ENCODE assay signal across 15 cellular contexts in the genomic region with DNA sequence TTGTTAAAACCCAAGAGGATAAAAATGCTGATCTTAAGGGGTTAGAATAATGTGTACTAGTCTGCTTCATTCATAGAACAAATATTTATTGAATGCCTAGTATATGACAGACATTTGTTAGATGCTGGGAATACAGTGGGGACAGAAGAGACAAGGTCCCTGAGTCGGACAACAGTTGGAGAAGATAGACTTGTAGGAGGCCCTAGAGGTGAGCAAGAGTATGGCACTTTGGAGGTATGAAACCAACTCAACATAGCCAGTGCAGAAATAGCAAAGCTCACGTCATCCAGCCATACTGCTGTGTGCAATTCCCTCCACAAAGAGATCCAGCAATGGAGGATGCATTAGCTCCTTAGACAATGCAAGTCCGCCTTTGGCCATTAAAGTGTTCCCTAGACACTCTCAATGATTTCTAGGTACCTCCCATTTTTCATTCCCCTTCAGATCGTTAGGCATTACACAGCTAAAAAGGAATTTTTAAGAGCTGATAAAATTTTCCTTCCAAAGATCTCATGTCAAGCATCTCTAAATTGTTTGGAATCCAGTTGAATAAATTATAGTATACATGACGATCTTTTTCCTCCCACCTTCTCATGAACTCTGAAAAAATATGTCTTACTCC.
DNase-seq lines count a peak whose midpoint lies in the region; ATAC-seq, FAIRE-seq and TF ChIP-seq lines count a peak whose summit lies in the region.
"Had no signal": no experiment of that assay in that cellular context is flagged by ENCODE, and none has a peak within 500 bp of the region (broad histone marks: within the 10 kb centered on the region; RNA-seq: fewer than 3 reads in every experiment).

No MANE protein-coding gene starts in this region.

- DNase-seq in DND-41 (no peak), HFF-Myc (ENCODE audit: extremely low read depth, low read depth) (no peak), SK-MEL-5 (ENCODE audit: low read depth, low spot score) (peak; percentile 50), mesendoderm (peak; percentile 40), GM19239 (ENCODE audit: insufficient read length, low spot score) (no peak), gastrocnemius medialis (no peak), posterior cingulate gyrus (no peak)
- DNase-seq: amniotic stem cell; dorsolateral prefrontal cortex; left lung; NCI-H2227 treated with DMSO at 0.1 percent for 48 hours; stimulated activated CD4-positive, alpha-beta T cell treated with anti-CD3 and anti-CD28 coated beads, Interleukin-12 subunit alpha, Interleukin-12 subunit beta, amount 100 ng/mL, for 4 hours had no signal

- no peak overlapping the region for H3K23ac ChIP-seq in mesendoderm (ENCODE audit: low read length)

- no peaks in the 10 kb centered on the region for H3K27me3 ChIP-seq in DND-41 (ENCODE audit: insufficient read depth, low read length, poor library complexity)
- H3K27me3 ChIP-seq in mesendoderm (ENCODE audit: insufficient read depth, low read length, poor library complexity) = no peaks in the 10 kb centered on the region
- no peaks in the 10 kb centered on the region for H3K27me3 ChIP-seq in gastrocnemius medialis
- H3K27me3 ChIP-seq: left lung, SJSA1 had no signal

- peak; percentile 29 for TF ChIP-seq CTCF in DND-41 (IDR thresholded peaks at IDR 0.05; ENCODE audit: borderline replicate concordance, extremely low read depth, low read length, poor library complexity, severe bottlenecking)
- TF ChIP-seq CTCF in HFF-Myc (IDR thresholded peaks at IDR 0.05; ENCODE audit: low read depth, low read length, missing control alignments) = peak; percentile 8
- no peak for TF ChIP-seq CTCF in gastrocnemius medialis (IDR thresholded peaks at IDR 0.05 in 4 of 5, conservative IDR thresholded peaks at IDR 0.05 in 1 of 5)

- no peaks in the 10 kb centered on the region for H4K20me1 ChIP-seq in DND-41 (ENCODE audit: insufficient read depth, low read length)

- no peak overlapping the region for H2BK120ac ChIP-seq in mesendoderm (ENCODE audit: low read depth, low read length)

- no peaks in the 10 kb centered on the region for H3K36me3 ChIP-seq in DND-41 (ENCODE audit: insufficient read depth, low read length)
- no peaks in the 10 kb centered on the region for H3K36me3 ChIP-seq in mesendoderm (ENCODE audit: control insufficient read depth, insufficient read depth, low read length)
- no peaks in the 10 kb centered on the region for H3K36me3 ChIP-seq in gastrocnemius medialis
- H3K36me3 ChIP-seq: left lung, SJSA1, thoracic aorta had no signal

- H3K79me2 ChIP-seq in DND-41 (ENCODE audit: insufficient read depth, low read length) = no peaks in the 10 kb centered on the region
- H3K79me2 ChIP-seq in mesendoderm (ENCODE audit: control insufficient read depth, insufficient read depth, low read length) = no peaks in the 10 kb centered on the region

- H3K4ac ChIP-seq in mesendoderm (ENCODE audit: low read depth, low read length) = no peak overlapping the region

- H3K79me1 ChIP-seq in mesendoderm (ENCODE audit: low read length) = no peaks in the 10 kb centered on the region

- H3K4me1 ChIP-seq in DND-41 (ENCODE audit: insufficient read depth, low read length) (no peaks in the 10 kb centered on the region), mesendoderm (ENCODE audit: control insufficient read depth, low read depth, low read length) (peaks cover 1% of the 10 kb centered on the region), gastrocnemius medialis (no peaks in the 10 kb centered on the region)
- H3K4me1 ChIP-seq: left lung, SJSA1 had no signal

- H2AK5ac ChIP-seq in mesendoderm (ENCODE audit: low read length) = no peak overlapping the region

- no peak for FAIRE-seq in GM19239 (lab: Jason Lieb, UNC)

- H3K9ac ChIP-seq in DND-41 (ENCODE audit: low read depth, low read length) (no peak overlapping the region), mesendoderm (ENCODE audit: low read length) (no peak overlapping the region)

- no peak for TF ChIP-seq POLR2A in gastrocnemius medialis (IDR thresholded peaks at IDR 0.05)

- H3K27ac ChIP-seq in DND-41 (ENCODE audit: low read length) (no peak overlapping the region), mesendoderm (ENCODE audit: low read depth, low read length) (no peak overlapping the region), gastrocnemius medialis (no peak overlapping the region)
- H3K27ac ChIP-seq: dorsolateral prefrontal cortex, left lung, SJSA1, thoracic aorta had no signal

- in situ Hi-C loops in SK-MEL-5 (cut with HindIII; ENCODE audit: low pct_unique_long_range_greater_than_20kb, low sequenced_read_pairs) (no loop called here), gastrocnemius medialis (cut with MboI; ENCODE audit: low sequenced_read_pairs in 4 of 4) (no loop called here)

- WGBS in mesendoderm (ENCODE audit: extremely low coverage, insufficient coverage, low lambda C conversion rate) = no CpG with 5 or more reads among the region's 5 CpGs

- no peak overlapping the region for H3K4me2 ChIP-seq in DND-41 (ENCODE audit: insufficient read depth, low read length)
- no peak overlapping the region for H3K4me2 ChIP-seq in mesendoderm (ENCODE audit: low read length)

- H2BK15ac ChIP-seq in mesendoderm (replicated peaks; ENCODE audit: low read depth) = no peak overlapping the region

- H3K9me3 ChIP-seq in DND-41 (ENCODE audit: insufficient read depth, low read length, severe bottlenecking) (no peaks in the 10 kb centered on the region), gastrocnemius medialis (no peaks in the 10 kb centered on the region)
- H3K9me3 ChIP-seq: thoracic aorta had no signal

- H2AFZ ChIP-seq in DND-41 (ENCODE audit: low read depth, low read length) = no peak overlapping the region

- H2BK5ac ChIP-seq in mesendoderm (ENCODE audit: low read length) = no peak overlapping the region

- H3K18ac ChIP-seq in mesendoderm (ENCODE audit: low read length) = no peak overlapping the region

- no peak overlapping the region for H4K8ac ChIP-seq in mesendoderm (ENCODE audit: low read depth, low read length)

- no peak for ATAC-seq in DND-41 (ENCODE audit: insufficient read depth, low read depth)
- ATAC-seq in gastrocnemius medialis = no peak
- no peak for ATAC-seq in GM19035 (IDR thresholded peaks at IDR 0.05; ENCODE audit: unreplicated experiment)
- ATAC-seq: left lung had no signal

- intact Hi-C loops in gastrocnemius medialis (cut with DNase I; ENCODE audit: low total_unique reads) (no loop called here), posterior cingulate gyrus (cut with DNase I) (no loop called here)

- no peak overlapping the region for H3K4me3 ChIP-seq in DND-41 (ENCODE audit: low read depth in 1 of 2, low read length in 2 of 2)
- no peak overlapping the region for H3K4me3 ChIP-seq in HFF-Myc (replicated peaks; ENCODE audit: low read depth, low read length)
- H3K4me3 ChIP-seq in mesendoderm (ENCODE audit: low read length) = no peak overlapping the region
- H3K4me3 ChIP-seq in gastrocnemius medialis = no peak overlapping the region
- H3K4me3 ChIP-seq: dorsolateral prefrontal cortex, left lung, SJSA1, thoracic aorta had no signal

- no peak overlapping the region for H3K56ac ChIP-seq in mesendoderm (ENCODE audit: low read length)

- no peak overlapping the region for H4K5ac ChIP-seq in mesendoderm (ENCODE audit: low read length)

Comparison
In these comparisons a context has a peak if more than half of its experiments do, and no peak if none do; other contexts are left out.
1. DNase-seq: peak in SK-MEL-5 (single experiment) and mesendoderm (single experiment); none in DND-41 (single experiment), HFF-Myc (single experiment), GM19239 (single experiment), gastrocnemius medialis (0 of 2) and posterior cingulate gyrus (0 of 10).
2. CTCF ChIP-seq: peak in DND-41 (single experiment) and HFF-Myc (single experiment); none in gastrocnemius medialis (0 of 5).